In the genomic region with DNA sequence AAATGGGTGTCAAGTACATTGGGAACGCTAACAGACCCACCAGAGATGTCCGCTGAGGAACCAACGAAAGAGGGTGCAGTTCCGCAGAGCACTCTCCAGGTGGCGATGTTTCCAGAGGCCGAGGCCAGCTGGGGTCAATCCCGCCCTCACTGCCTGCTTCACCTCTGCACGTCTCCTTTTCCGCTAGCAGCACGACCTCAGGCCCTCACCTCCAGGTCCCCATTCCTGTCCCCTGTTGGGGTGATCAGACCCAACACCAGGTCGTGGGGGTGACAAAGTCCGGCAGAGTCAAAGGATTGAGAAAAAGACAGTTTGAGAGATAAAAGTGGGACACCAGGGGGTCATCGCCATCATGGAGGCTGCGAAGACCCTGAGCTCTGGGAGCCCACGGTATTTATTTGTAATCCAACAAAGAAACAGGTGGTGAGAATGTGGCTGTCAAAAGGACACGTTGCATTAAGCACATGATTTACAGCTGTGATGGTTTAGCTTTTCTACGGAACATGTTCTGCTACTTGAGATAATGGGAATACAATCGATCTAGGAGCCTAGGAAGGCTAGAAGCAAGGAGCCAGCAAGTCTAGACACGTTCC, we compare ENCODE assay signal across 1 cellular context.
TF ChIP-seq lines count a peak whose summit lies in the region.

No MANE protein-coding gene starts in this region.

TF ChIP-seq in HepG2, 621 proteins besides CTCF, POLR2A, EP300 and RAD21 (continued from another document and continues in another):
- TF ChIP-seq, protein P1, sequence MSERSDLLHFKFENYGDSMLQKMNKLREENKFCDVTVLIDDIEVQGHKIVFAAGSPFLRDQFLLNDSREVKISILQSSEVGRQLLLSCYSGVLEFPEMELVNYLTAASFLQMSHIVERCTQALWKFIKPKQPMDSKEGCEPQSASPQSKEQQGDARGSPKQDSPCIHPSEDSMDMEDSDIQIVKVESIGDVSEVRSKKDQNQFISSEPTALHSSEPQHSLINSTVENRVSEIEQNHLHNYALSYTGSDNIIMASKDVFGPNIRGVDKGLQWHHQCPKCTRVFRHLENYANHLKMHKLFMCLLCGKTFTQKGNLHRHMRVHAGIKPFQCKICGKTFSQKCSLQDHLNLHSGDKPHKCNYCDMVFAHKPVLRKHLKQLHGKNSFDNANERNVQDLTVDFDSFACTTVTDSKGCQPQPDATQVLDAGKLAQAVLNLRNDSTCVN (CRISPR knock-in tag; IDR thresholded peaks at IDR 0.05; ENCODE audit: borderline replicate concordance) = no peak
- TF ChIP-seq ZFX (CRISPR knock-in tag; IDR thresholded peaks at IDR 0.05; ENCODE audit: low read depth) (peak; percentile 51), SRSF9 (IDR thresholded peaks at IDR 0.05; ENCODE audit: borderline replicate concordance, insufficient read depth, low read depth, low read length, poor library complexity, severe bottlenecking) (no peak), IKZF1 (IDR thresholded peaks at IDR 0.05) (no peak), JDP2 (CRISPR knock-in tag; IDR thresholded peaks at IDR 0.05; ENCODE audit: borderline replicate concordance) (no peak), RFX5 (IDR thresholded peaks at IDR 0.05; ENCODE audit: low read depth, low read length) (no peak), SCMH1 (CRISPR knock-in tag; IDR thresholded peaks at IDR 0.05; ENCODE audit: borderline replicate concordance) (no peak), HOXA5 (CRISPR knock-in tag; IDR thresholded peaks at IDR 0.05) (no peak), ZBTB1 (CRISPR knock-in tag; IDR thresholded peaks at IDR 0.05; ENCODE audit: borderline replicate concordance) (no peak), XRCC5 (optimal IDR thresholded peaks at IDR 0.05; ENCODE audit: low read length) (peak; percentile 93), ZNF264 (CRISPR knock-in tag; IDR thresholded peaks at IDR 0.05) (no peak), ZNF326 (CRISPR knock-in tag; IDR thresholded peaks at IDR 0.05; ENCODE audit: borderline replicate concordance) (no peak), ZNF607 (CRISPR knock-in tag; IDR thresholded peaks at IDR 0.05; ENCODE audit: borderline replicate concordance) (no peak), POLR2AphosphoS2 (IDR thresholded peaks at IDR 0.05; ENCODE audit: low read depth, low read length) (no peak), MED8 (CRISPR knock-in tag; IDR thresholded peaks at IDR 0.05; ENCODE audit: insufficient replicate concordance) (no peak), ZNF160 (CRISPR knock-in tag; IDR thresholded peaks at IDR 0.05) (no peak), ZNF589 (CRISPR knock-in tag; conservative IDR thresholded peaks at IDR 0.05) (no peak), TBL1XR1 (IDR thresholded peaks at IDR 0.05; ENCODE audit: borderline replicate concordance, low read length, partially characterized antibody) (no peak), ZNF225 (CRISPR knock-in tag; IDR thresholded peaks at IDR 0.05) (no peak), ZNF660 (CRISPR knock-in tag; IDR thresholded peaks at IDR 0.05; ENCODE audit: borderline replicate concordance, low read depth) (no peak), FIP1L1 (IDR thresholded peaks at IDR 0.05; ENCODE audit: borderline replicate concordance, insufficient read depth, low read depth, low read length) (no peak), ZNF772 (CRISPR knock-in tag; IDR thresholded peaks at IDR 0.05) (peak; percentile 54; the same call in 1 of the 2 replicates), HDAC2 (CRISPR knock-in tag; IDR thresholded peaks at IDR 0.05) (0 out of 2 replicates have a peak, but pooled peaks have one; percentile 36)
- TF ChIP-seq, protein P2, sequence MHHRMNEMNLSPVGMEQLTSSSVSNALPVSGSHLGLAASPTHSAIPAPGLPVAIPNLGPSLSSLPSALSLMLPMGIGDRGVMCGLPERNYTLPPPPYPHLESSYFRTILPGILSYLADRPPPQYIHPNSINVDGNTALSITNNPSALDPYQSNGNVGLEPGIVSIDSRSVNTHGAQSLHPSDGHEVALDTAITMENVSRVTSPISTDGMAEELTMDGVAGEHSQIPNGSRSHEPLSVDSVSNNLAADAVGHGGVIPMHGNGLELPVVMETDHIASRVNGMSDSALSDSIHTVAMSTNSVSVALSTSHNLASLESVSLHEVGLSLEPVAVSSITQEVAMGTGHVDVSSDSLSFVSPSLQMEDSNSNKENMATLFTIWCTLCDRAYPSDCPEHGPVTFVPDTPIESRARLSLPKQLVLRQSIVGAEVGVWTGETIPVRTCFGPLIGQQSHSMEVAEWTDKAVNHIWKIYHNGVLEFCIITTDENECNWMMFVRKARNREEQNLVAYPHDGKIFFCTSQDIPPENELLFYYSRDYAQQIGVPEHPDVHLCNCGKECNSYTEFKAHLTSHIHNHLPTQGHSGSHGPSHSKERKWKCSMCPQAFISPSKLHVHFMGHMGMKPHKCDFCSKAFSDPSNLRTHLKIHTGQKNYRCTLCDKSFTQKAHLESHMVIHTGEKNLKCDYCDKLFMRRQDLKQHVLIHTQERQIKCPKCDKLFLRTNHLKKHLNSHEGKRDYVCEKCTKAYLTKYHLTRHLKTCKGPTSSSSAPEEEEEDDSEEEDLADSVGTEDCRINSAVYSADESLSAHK (CRISPR knock-in tag; IDR thresholded peaks at IDR 0.05; ENCODE audit: borderline replicate concordance) = no peak
- TF ChIP-seq, protein P3, sequence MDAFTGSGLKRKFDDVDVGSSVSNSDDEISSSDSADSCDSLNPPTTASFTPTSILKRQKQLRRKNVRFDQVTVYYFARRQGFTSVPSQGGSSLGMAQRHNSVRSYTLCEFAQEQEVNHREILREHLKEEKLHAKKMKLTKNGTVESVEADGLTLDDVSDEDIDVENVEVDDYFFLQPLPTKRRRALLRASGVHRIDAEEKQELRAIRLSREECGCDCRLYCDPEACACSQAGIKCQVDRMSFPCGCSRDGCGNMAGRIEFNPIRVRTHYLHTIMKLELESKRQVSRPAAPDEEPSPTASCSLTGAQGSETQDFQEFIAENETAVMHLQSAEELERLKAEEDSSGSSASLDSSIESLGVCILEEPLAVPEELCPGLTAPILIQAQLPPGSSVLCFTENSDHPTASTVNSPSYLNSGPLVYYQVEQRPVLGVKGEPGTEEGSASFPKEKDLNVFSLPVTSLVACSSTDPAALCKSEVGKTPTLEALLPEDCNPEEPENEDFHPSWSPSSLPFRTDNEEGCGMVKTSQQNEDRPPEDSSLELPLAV (CRISPR knock-in tag; conservative IDR thresholded peaks at IDR 0.05; ENCODE audit: low read depth) = no peak
- TF ChIP-seq, protein P4, sequence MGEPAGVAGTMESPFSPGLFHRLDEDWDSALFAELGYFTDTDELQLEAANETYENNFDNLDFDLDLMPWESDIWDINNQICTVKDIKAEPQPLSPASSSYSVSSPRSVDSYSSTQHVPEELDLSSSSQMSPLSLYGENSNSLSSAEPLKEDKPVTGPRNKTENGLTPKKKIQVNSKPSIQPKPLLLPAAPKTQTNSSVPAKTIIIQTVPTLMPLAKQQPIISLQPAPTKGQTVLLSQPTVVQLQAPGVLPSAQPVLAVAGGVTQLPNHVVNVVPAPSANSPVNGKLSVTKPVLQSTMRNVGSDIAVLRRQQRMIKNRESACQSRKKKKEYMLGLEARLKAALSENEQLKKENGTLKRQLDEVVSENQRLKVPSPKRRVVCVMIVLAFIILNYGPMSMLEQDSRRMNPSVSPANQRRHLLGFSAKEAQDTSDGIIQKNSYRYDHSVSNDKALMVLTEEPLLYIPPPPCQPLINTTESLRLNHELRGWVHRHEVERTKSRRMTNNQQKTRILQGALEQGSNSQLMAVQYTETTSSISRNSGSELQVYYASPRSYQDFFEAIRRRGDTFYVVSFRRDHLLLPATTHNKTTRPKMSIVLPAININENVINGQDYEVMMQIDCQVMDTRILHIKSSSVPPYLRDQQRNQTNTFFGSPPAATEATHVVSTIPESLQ (CRISPR knock-in tag; conservative IDR thresholded peaks at IDR 0.05) = no peak
- TF ChIP-seq, protein P5, sequence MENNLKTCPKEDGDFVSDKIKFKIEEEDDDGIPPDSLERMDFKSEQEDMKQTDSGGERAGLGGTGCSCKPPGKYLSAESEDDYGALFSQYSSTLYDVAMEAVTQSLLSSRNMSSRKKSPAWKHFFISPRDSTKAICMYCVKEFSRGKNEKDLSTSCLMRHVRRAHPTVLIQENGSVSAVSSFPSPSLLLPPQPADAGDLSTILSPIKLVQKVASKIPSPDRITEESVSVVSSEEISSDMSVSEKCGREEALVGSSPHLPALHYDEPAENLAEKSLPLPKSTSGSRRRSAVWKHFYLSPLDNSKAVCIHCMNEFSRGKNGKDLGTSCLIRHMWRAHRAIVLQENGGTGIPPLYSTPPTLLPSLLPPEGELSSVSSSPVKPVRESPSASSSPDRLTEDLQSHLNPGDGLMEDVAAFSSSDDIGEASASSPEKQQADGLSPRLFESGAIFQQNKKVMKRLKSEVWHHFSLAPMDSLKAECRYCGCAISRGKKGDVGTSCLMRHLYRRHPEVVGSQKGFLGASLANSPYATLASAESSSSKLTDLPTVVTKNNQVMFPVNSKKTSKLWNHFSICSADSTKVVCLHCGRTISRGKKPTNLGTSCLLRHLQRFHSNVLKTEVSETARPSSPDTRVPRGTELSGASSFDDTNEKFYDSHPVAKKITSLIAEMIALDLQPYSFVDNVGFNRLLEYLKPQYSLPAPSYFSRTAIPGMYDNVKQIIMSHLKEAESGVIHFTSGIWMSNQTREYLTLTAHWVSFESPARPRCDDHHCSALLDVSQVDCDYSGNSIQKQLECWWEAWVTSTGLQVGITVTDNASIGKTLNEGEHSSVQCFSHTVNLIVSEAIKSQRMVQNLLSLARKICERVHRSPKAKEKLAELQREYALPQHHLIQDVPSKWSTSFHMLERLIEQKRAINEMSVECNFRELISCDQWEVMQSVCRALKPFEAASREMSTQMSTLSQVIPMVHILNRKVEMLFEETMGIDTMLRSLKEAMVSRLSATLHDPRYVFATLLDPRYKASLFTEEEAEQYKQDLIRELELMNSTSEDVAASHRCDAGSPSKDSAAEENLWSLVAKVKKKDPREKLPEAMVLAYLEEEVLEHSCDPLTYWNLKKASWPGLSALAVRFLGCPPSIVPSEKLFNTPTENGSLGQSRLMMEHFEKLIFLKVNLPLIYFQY (CRISPR knock-in tag; IDR thresholded peaks at IDR 0.05; ENCODE audit: borderline replicate concordance) = no peak
- TF ChIP-seq, protein P6, sequence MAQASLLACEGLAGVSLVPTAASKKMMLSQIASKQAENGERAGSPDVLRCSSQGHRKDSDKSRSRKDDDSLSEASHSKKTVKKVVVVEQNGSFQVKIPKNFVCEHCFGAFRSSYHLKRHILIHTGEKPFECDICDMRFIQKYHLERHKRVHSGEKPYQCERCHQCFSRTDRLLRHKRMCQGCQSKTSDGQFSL (CRISPR knock-in tag; IDR thresholded peaks at IDR 0.05) = no peak
- TF ChIP-seq, protein P7, sequence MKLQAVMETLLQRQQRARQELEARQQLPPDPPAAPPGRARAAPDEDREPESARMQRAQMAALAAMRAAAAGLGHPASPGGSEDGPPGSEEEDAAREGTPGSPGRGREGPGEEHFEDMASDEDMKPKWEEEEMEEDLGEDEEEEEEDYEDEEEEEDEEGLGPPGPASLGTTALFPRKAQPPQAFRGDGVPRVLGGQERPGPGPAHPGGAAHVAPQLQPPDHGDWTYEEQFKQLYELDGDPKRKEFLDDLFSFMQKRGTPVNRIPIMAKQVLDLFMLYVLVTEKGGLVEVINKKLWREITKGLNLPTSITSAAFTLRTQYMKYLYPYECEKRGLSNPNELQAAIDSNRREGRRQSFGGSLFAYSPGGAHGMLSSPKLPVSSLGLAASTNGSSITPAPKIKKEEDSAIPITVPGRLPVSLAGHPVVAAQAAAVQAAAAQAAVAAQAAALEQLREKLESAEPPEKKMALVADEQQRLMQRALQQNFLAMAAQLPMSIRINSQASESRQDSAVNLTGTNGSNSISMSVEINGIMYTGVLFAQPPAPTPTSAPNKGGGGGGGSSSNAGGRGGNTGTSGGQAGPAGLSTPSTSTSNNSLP (IDR thresholded peaks at IDR 0.05; ENCODE audit: low read depth, low read length) = no peak; the same call in 1 of the 2 replicates
- TF ChIP-seq, protein P8, sequence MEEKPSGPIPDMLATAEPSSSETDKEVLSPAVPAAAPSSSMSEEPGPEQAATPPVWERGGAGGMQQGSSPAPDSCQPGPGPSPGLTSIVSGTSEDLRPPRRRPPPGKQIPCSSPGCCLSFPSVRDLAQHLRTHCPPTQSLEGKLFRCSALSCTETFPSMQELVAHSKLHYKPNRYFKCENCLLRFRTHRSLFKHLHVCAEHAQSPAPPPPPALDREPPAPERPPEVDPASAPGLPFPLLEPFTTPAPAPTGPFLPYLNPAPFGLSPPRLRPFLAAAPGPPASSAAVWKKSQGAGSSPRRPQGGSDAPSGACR (CRISPR knock-in tag; IDR thresholded peaks at IDR 0.05) = 0 out of 2 replicates have a peak, but pooled peaks have one; percentile 25
- TF ChIP-seq, protein P9, sequence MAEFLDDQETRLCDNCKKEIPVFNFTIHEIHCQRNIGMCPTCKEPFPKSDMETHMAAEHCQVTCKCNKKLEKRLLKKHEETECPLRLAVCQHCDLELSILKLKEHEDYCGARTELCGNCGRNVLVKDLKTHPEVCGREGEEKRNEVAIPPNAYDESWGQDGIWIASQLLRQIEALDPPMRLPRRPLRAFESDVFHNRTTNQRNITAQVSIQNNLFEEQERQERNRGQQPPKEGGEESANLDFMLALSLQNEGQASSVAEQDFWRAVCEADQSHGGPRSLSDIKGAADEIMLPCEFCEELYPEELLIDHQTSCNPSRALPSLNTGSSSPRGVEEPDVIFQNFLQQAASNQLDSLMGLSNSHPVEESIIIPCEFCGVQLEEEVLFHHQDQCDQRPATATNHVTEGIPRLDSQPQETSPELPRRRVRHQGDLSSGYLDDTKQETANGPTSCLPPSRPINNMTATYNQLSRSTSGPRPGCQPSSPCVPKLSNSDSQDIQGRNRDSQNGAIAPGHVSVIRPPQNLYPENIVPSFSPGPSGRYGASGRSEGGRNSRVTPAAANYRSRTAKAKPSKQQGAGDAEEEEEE (CRISPR knock-in tag; IDR thresholded peaks at IDR 0.05; ENCODE audit: borderline replicate concordance) = no peak
- TF ChIP-seq, protein P10, sequence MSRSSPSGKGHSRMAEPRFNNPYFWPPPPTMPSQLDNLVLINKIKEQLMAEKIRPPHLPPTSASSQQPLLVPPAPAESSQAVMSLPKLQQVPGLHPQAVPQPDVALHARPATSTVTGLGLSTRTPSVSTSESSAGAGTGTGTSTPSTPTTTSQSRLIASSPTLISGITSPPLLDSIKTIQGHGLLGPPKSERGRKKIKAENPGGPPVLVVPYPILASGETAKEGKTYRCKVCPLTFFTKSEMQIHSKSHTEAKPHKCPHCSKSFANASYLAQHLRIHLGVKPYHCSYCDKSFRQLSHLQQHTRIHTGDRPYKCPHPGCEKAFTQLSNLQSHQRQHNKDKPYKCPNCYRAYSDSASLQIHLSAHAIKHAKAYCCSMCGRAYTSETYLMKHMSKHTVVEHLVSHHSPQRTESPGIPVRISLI (CRISPR knock-in tag; IDR thresholded peaks at IDR 0.05; ENCODE audit: borderline replicate concordance) = no peak
- TF ChIP-seq, protein P11, sequence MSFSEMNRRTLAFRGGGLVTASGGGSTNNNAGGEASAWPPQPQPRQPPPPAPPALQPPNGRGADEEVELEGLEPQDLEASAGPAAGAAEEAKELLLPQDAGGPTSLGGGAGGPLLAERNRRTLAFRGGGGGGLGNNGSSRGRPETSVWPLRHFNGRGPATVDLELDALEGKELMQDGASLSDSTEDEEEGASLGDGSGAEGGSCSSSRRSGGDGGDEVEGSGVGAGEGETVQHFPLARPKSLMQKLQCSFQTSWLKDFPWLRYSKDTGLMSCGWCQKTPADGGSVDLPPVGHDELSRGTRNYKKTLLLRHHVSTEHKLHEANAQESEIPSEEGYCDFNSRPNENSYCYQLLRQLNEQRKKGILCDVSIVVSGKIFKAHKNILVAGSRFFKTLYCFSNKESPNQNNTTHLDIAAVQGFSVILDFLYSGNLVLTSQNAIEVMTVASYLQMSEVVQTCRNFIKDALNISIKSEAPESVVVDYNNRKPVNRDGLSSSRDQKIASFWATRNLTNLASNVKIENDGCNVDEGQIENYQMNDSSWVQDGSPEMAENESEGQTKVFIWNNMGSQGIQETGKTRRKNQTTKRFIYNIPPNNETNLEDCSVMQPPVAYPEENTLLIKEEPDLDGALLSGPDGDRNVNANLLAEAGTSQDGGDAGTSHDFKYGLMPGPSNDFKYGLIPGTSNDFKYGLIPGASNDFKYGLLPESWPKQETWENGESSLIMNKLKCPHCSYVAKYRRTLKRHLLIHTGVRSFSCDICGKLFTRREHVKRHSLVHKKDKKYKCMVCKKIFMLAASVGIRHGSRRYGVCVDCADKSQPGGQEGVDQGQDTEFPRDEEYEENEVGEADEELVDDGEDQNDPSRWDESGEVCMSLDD (CRISPR knock-in tag; IDR thresholded peaks at IDR 0.05; ENCODE audit: borderline replicate concordance) = no peak
